ENCODE assay signal across 35 cellular contexts in the genomic region with DNA sequence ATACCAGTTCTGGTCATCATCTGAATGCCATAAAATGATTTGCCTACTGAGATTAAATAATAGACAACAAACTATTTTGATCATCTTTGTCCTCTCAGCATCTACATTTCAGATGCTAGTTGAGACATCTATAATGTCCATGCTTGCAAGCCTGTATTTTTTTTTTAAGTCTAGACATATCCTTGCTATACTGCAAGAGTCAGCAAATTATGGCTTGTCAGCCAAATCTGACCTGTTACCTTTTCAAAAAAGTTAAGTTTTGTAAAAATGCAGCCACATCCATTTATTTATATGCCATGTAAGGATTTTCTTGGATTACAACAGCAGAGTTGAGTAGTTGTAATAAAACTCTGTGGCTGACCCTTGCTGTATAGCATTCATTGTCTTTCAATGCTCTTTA.
"Had no signal": no experiment of that assay in that cellular context is flagged by ENCODE, and none has a peak within 500 bp of the region (broad histone marks: within the 10 kb centered on the region; RNA-seq: fewer than 3 reads in every experiment).

No MANE protein-coding gene starts in this region.

- DNase-seq: Karpas-422, Kasumi-1, MG63, MM.1S, MV-4-11, NCI-H1048, NCI-H1092, NCI-H1092 treated with DMSO at 0.1 percent for 48 hours, NCI-H1105, NCI-H1105 treated with DMSO at 0.1 percent for 48 hours, NCI-H1417, NCI-H1417 treated with DMSO at 0.1 percent for 48 hours, NCI-H1436, NCI-H1436 treated with DMSO at 0.1 percent for 48 hours, NCI-H146, NCI-H1694, NCI-H1694 treated with DMSO at 0.1 percent for 48 hours, NCI-H187, NCI-H187 treated with DMSO at 0.1 percent for 48 hours, NCI-H1930, NCI-H2029, NCI-H2029 treated with DMSO at 0.1 percent for 48 hours, NCI-H2081, NCI-H2081 treated with DMSO at 0.1 percent for 48 hours, NCI-H2107, NCI-H2171, NCI-H2171 treated with DMSO at 0.1 percent for 48 hours, NCI-H2227 treated with DMSO at 0.1 percent for 48 hours, NCI-H226, NCI-H345, NCI-H446, NCI-H446 treated with DMSO at 0.1 percent for 48 hours, NCI-H510A, NCI-H510A treated with DMSO at 0.1 percent for 48 hours, NCI-H524 had no signal

- H3K27me3 ChIP-seq: MG63 had no signal

- H3K9me3 ChIP-seq: MG63 had no signal

- H3K4me3 ChIP-seq: MG63 had no signal

- H3K36me3 ChIP-seq: MG63 had no signal
